Comparison of ENCODE assay signal across 2 cellular contexts in the genomic region with DNA sequence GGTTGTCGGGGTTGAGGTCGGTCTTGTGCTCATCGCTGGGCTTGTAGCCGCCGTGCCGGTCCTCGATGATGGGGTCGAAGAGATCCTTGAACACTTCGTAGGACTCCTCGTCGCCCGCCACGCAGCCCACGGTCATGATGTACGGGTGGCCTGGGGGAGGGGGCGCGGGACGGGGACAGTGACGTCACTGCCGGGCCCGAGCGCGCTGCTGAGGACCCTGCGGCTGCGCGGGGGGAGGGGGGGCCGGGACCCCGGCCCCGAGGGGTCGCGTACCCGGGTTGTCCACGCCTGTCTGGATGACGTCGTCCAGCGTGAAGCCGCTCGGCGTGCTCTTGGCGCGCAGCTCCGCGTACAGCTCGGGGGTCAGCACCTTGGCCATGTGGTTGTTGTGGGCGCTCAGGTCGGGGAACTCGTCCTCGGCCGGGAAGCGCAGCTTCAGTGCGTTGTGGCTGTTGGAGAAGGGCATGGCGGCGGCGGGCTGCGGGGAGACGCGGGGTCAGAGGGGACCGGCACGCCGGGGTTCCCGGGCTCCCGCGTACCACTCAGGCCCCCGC.
TF ChIP-seq lines count a peak whose summit lies in the region.

No MANE protein-coding gene starts in this region.

TF ChIP-seq in Ishikawa, 13 proteins besides CTCF, POLR2A, EP300 and RAD21:
- TF ChIP-seq, protein P1, sequence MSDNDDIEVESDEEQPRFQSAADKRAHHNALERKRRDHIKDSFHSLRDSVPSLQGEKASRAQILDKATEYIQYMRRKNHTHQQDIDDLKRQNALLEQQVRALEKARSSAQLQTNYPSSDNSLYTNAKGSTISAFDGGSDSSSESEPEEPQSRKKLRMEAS (IDR thresholded peaks at IDR 0.05) = peak; percentile 87
- TF ChIP-seq TEAD4 (IDR thresholded peaks at IDR 0.05) (no peak), ZBTB7A (IDR thresholded peaks at IDR 0.05; ENCODE audit: low read depth) (peak; percentile 52; the same call in 1 of the 2 replicates), CREB1 (IDR thresholded peaks at IDR 0.05; ENCODE audit: low read depth) (no peak), TCF12 (IDR thresholded peaks at IDR 0.05; ENCODE audit: low read depth) (no peak), CEBPB (IDR thresholded peaks at IDR 0.05) (no peak), FOXM1 (IDR thresholded peaks at IDR 0.05; ENCODE audit: borderline replicate concordance, low read depth) (no peak), EGR1 (IDR thresholded peaks at IDR 0.05) (no peak)
- TF ChIP-seq, protein P2, sequence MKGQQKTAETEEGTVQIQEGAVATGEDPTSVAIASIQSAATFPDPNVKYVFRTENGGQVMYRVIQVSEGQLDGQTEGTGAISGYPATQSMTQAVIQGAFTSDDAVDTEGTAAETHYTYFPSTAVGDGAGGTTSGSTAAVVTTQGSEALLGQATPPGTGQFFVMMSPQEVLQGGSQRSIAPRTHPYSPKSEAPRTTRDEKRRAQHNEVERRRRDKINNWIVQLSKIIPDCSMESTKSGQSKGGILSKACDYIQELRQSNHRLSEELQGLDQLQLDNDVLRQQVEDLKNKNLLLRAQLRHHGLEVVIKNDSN (IDR thresholded peaks at IDR 0.05) = no peak
TF ChIP-seq in Ishikawa: peak in this region for 2.

TF ChIP-seq in GM12878, 131 proteins besides CTCF, POLR2A, EP300 and RAD21:
- TF ChIP-seq EZH2 (IDR thresholded peaks at IDR 0.05; ENCODE audit: borderline replicate concordance, control insufficient read depth, low read depth, low read length) (no peak), GATAD2B (conservative IDR thresholded peaks at IDR 0.05; ENCODE audit: low read depth) (peak; percentile 15; the same call in 1 of the 2 replicates), SUZ12 (IDR thresholded peaks at IDR 0.05; ENCODE audit: unreplicated experiment) (peak; percentile 43)
